Comparison of ENCODE assay signal across 8 cellular contexts in the genomic region with DNA sequence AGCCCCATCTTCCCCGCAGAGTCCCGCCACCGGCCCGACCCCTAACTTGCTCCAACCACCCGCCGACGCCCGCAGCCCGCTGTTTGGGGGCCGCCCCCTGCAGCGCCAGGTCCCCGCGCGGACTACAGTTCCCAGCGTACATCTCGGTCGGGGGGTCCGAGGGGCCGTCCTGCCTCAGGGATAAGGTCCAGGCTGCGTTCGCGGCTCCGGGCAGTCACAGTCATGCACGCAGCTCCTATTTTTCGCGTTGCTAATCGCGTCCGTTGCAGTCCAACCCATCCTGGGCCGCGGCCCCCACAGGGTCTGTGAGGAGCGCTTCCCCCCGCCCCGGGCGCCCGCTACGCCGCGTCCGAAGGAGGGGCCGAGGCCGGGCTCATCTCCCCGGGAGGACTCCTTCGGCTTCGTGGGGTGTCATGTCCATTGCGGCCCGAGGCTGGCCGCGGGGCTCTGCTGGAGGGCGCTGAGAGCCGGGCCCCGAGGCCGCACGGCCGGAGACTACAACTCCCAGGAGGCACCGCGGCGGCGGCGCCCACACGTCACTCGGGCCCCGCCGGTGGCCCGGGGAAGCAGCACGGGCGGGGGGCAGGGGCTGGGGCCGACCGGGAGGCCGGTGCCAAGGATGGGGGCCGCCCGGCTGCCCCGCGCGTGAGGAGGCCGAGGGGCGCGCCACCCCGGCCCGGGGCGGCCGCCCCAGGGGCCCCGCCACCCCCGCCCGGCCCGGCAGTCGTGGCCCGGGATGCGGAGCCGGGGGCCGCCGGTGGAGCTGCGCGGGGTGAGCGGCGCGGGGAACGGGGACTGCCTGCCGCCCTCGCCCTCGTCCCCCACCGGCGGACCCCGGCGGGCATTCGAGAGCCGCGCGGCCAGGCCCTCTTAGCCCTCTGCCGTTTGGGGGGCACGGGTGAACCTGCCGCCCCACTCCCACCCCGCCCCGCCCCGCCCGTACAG. TPM values are rescaled to one million over a fixed set of nuclear protein-coding genes. Genes with fewer than 3 reads are reported as not detected.
DNase-seq lines count a peak whose midpoint lies in the region; ATAC-seq and TF ChIP-seq lines count a peak whose summit lies in the region.

Gene MAP3K10 (plus strand): TSS at position 536 of the 945 bp plus-strand sequence. CDS start 606 bp downstream, outside the sequence.

- intact Hi-C loops in activated CD4-positive, alpha-beta T cell treated with anti-CD3 and anti-CD28 coated beads for 36 hours (cut with DNase I, micrococcal nuclease): loop anchor here (1.0 to 2.0 kb wide), 14 partner anchors 32 to 710 kb away; partner anchors contain the start of genes AKT2 (in 2 of the 2), C19orf47 (in 1 of the 2), COQ8B (in 1 of the 2) and DYRK1B (in 1 of the 2)

- H3K27ac Mint-ChIP-seq in activated CD4-positive, alpha-beta T cell treated with anti-CD3 and anti-CD28 coated beads for 36 hours: peak within 1 kb of the TSS; percentile 92

- no peaks in the 10 kb centered on the region for H3K36me3 Mint-ChIP-seq in activated CD4-positive, alpha-beta T cell treated with anti-CD3 and anti-CD28 coated beads for 36 hours (ENCODE audit: low read depth)

- H3K27me3 Mint-ChIP-seq in activated CD4-positive, alpha-beta T cell treated with anti-CD3 and anti-CD28 coated beads for 36 hours: no peaks in the 10 kb centered on the region

- POLR2A ChIA-PET in activated CD4-positive, alpha-beta T cell treated with anti-CD3 and anti-CD28 coated beads for 36 hours (lab: Charles Lee): interaction anchor here (0.5 to 0.8 kb wide), 4 partner anchors 39 to 747 kb away, joined by 3 to 6 read pairs (median 4); partner anchors contain the start of gene PSMC4

- peak within 1 kb of the TSS; percentile 47 for H3K27ac ChIP-seq in 22Rv1
- peak within 1 kb of the TSS; percentile 98 for H3K27ac ChIP-seq in cingulate gyrus (ENCODE audit: low read depth, low read length)

- H3K4me3 Mint-ChIP-seq in activated CD4-positive, alpha-beta T cell treated with anti-CD3 and anti-CD28 coated beads for 36 hours: peak within 1 kb of the TSS; percentile 80

- TF ChIP-seq CTCF in 22Rv1 (IDR thresholded peaks at IDR 0.05): no peak

- peaks cover 20% of the 10 kb centered on the region for H3K4me1 Mint-ChIP-seq in activated CD4-positive, alpha-beta T cell treated with anti-CD3 and anti-CD28 coated beads for 36 hours

- DNase-seq in NCI-H345 (lab: John Stamatoyannopoulos, UW) (peak; percentile 87), left kidney (ENCODE audit: low read depth, low spot score) (peak; percentile 86)
- DNase-seq in activated CD4-positive, alpha-beta T cell treated with anti-CD3 and anti-CD28 coated beads for 36 hours: peak; percentile 89
- peak; percentile 81 to 83 for DNase-seq in stimulated activated CD4-positive, alpha-beta T cell treated with anti-CD3 and anti-CD28 coated beads, Interleukin-2, amount 100 ng/mL, for 24 hours

- peak; percentile 80 for ATAC-seq in GM18511 (IDR thresholded peaks at IDR 0.05; ENCODE audit: unreplicated experiment)
- ATAC-seq in HG03039 (IDR thresholded peaks at IDR 0.05; ENCODE audit: unreplicated experiment): peak; percentile 66
- ATAC-seq in activated CD4-positive, alpha-beta T cell treated with anti-CD3 and anti-CD28 coated beads for 36 hours: peak; percentile 88

- no peaks in the 10 kb centered on the region for H3K9me3 Mint-ChIP-seq in activated CD4-positive, alpha-beta T cell treated with anti-CD3 and anti-CD28 coated beads for 36 hours (ENCODE audit: low read depth)

- CTCF ChIA-PET in activated CD4-positive, alpha-beta T cell treated with anti-CD3 and anti-CD28 coated beads for 36 hours (lab: Charles Lee): interaction anchor here (0.7 to 1.4 kb wide), 8 partner anchors 14 to 380 kb away, joined by 3 to 7 read pairs (median 3); partner anchors contain the start of genes AKT2 and ZNF780A

RNA-seq across cellular contexts. Expression of gene MAP3K10, which starts in this region (rescaled TPM):
- total RNA-seq in activated CD4-positive, alpha-beta T cell treated with anti-CD3 and anti-CD28 coated beads for 36 hours: 10 to 100 TPM in 1 of 2 experiments, 1 to 10 TPM in 1; 8.7 to 10.8 TPM

Comparison
In these comparisons a context has a peak if more than half of its experiments do, and no peak if none do; other contexts are left out.
1. Peak in every context shown above with its lines: DNase-seq, ATAC-seq and H3K27ac ChIP-seq.